24 cellular contexts compared by ENCODE assay signal in genomic region chr13:21445759-21446158, GRCh38. TPM values are rescaled to one million over a fixed set of nuclear protein-coding genes. Genes with fewer than 3 reads are reported as not detected.
A peak's percentile ranks its signal among the peaks of the same experiment; 100 is the strongest.
DNase-seq lines count a peak whose midpoint lies in the region; ATAC-seq and TF ChIP-seq lines count a peak whose summit lies in the region.
"Had no signal": no experiment of that assay in that cellular context is flagged by ENCODE, and none has a peak within 500 bp of the region (broad histone marks: within the 10 kb centered on the region; RNA-seq: fewer than 3 reads in every experiment).

No MANE protein-coding gene starts in this region.

- H3K27me3 Mint-ChIP-seq in activated naive CD4-positive, alpha-beta T cell treated with anti-CD3 and anti-CD28 coated beads, Interleukin-2, amount 50 U/mL, for 24 hours = no peaks in the 10 kb centered on the region
- H3K27me3 Mint-ChIP-seq in WTC11 (ENCODE audit: low read depth) (no peaks in the 10 kb centered on the region), immature natural killer cell (ENCODE audit: low read depth in 3 of 3) (no peaks in the 10 kb centered on the region)
- H3K27me3 Mint-ChIP-seq: B cell had no signal

- no peak overlapping the region for H3K4me3 Mint-ChIP-seq in activated naive CD4-positive, alpha-beta T cell treated with anti-CD3 and anti-CD28 coated beads, Interleukin-2, amount 50 U/mL, for 24 hours
- H3K4me3 Mint-ChIP-seq in WTC11 (no peak overlapping the region), immature natural killer cell (no peak overlapping the region)
- H3K4me3 Mint-ChIP-seq: B cell had no signal

- peak; percentile 52; the same call in 1 of the 2 replicates for ATAC-seq in WTC11
- peak; percentile 35 for ATAC-seq in upper lobe of right lung
- no peak for ATAC-seq in HG03460 (IDR thresholded peaks at IDR 0.05; ENCODE audit: unreplicated experiment)
- ATAC-seq in HG03175 (IDR thresholded peaks at IDR 0.05; ENCODE audit: unreplicated experiment) = no peak
- no peak for ATAC-seq in activated CD4-positive, CD25-positive, alpha-beta regulatory T cell treated with anti-CD3 and anti-CD28 coated beads, Interleukin-2, amount 50 U/mL, for 24 hours
- ATAC-seq: PC-3 had no signal

- no peaks in the 10 kb centered on the region for H3K9me3 Mint-ChIP-seq in activated naive CD4-positive, alpha-beta T cell treated with anti-CD3 and anti-CD28 coated beads, Interleukin-2, amount 50 U/mL, for 24 hours
- H3K9me3 Mint-ChIP-seq in WTC11 (peaks cover 29% of the 10 kb centered on the region), immature natural killer cell (peaks cover 0 to 1% (median 0%) of the 10 kb centered on the region in 6 donors)

- CTCF ChIA-PET in WTC11 (lab: Charles Lee) = no interaction called here

- H3K4me1 Mint-ChIP-seq in activated naive CD4-positive, alpha-beta T cell treated with anti-CD3 and anti-CD28 coated beads, Interleukin-2, amount 50 U/mL, for 24 hours = peaks cover 68% of the 10 kb centered on the region
- H3K4me1 Mint-ChIP-seq in WTC11 = peaks cover 15% of the 10 kb centered on the region
- peaks cover 52 to 78% of the 10 kb centered on the region in 2 donors for H3K4me1 Mint-ChIP-seq in immature natural killer cell

- POLR2A ChIA-PET in WTC11 (lab: Charles Lee) = no interaction called here

- intact Hi-C loops in upper lobe of right lung (cut with DNase I) = no loop called here

- peak overlapping the region; percentile 56 for H3K27ac Mint-ChIP-seq in activated naive CD4-positive, alpha-beta T cell treated with anti-CD3 and anti-CD28 coated beads, Interleukin-2, amount 50 U/mL, for 24 hours
- H3K27ac Mint-ChIP-seq in WTC11 (peak overlapping the region; percentile 63), immature natural killer cell (peak overlapping the region in 4 of 6 donors; percentile 2 to 53 (median 24))
- H3K27ac Mint-ChIP-seq: B cell had no signal

- H3K27ac ChIP-seq in upper lobe of right lung = no peak overlapping the region
- H3K27ac ChIP-seq: 22Rv1, C4-2B had no signal

- no peaks in the 10 kb centered on the region for H3K36me3 ChIP-seq in upper lobe of right lung
- H3K36me3 ChIP-seq: HAP-1 had no signal

- no peak overlapping the region for H3K4me3 ChIP-seq in upper lobe of right lung
- H3K4me3 ChIP-seq: HAP-1 had no signal

- peaks cover 12% of the 10 kb centered on the region for H3K36me3 Mint-ChIP-seq in activated naive CD4-positive, alpha-beta T cell treated with anti-CD3 and anti-CD28 coated beads, Interleukin-2, amount 50 U/mL, for 24 hours
- H3K36me3 Mint-ChIP-seq in WTC11 = peaks cover 28% of the 10 kb centered on the region
- H3K36me3 Mint-ChIP-seq in immature natural killer cell = peaks cover 0 to 4% (median 3%) of the 10 kb centered on the region in 3 donors

- H3K9me3 ChIP-seq in upper lobe of right lung = no peaks in the 10 kb centered on the region
- H3K9me3 ChIP-seq: HAP-1, SK-N-SH had no signal

- DNase-seq in activated naive CD4-positive, alpha-beta T cell treated with Interleukin-2 at 50 U/mL for 16 hours = no peak
- DNase-seq in WTC11 (ENCODE audit: low spot score) (no peak), immature natural killer cell (no peak), upper lobe of right lung (no peak)
- DNase-seq: DMS53, GOT3, Karpas-422, NCI-H1092, NCI-H1417 treated with DMSO at 0.1 percent for 48 hours, NCI-H1694 treated with DMSO at 0.1 percent for 48 hours, NCI-H2081, NCI-H2171, NCI-H345, NCI-H510A treated with DMSO at 0.1 percent for 48 hours, PC-3, SK-N-SH had no signal

- no peak for TF ChIP-seq CTCF in WTC11 (IDR thresholded peaks at IDR 0.05)
- TF ChIP-seq CTCF in upper lobe of right lung (IDR thresholded peaks at IDR 0.05) = no peak

- H3K4me1 ChIP-seq in upper lobe of right lung = no peaks in the 10 kb centered on the region
- H3K4me1 ChIP-seq: HAP-1 had no signal

- H3K27me3 ChIP-seq in upper lobe of right lung = no peaks in the 10 kb centered on the region

TF ChIP-seq in WTC11, 78 proteins besides CTCF, POLR2A, EP300 and RAD21:
- TF ChIP-seq NR3C1 (CRISPR knock-in tag; conservative IDR thresholded peaks at IDR 0.05; ENCODE audit: low read depth) (no peak), ESRRA (CRISPR knock-in tag; IDR thresholded peaks at IDR 0.05; ENCODE audit: borderline replicate concordance) (no peak), RORB (CRISPR knock-in tag; IDR thresholded peaks at IDR 0.05) (no peak), ETV6 (CRISPR knock-in tag; IDR thresholded peaks at IDR 0.05) (no peak), OVOL2 (CRISPR knock-in tag; IDR thresholded peaks at IDR 0.05; ENCODE audit: borderline replicate concordance) (no peak), FOXK1 (CRISPR knock-in tag; IDR thresholded peaks at IDR 0.05) (no peak), TCF7 (CRISPR knock-in tag; IDR thresholded peaks at IDR 0.05; ENCODE audit: low read depth) (no peak), ZNF671 (CRISPR knock-in tag; IDR thresholded peaks at IDR 0.05) (no peak), PRRX2 (CRISPR knock-in tag; IDR thresholded peaks at IDR 0.05) (no peak), FOXP1 (CRISPR knock-in tag; IDR thresholded peaks at IDR 0.05; ENCODE audit: borderline replicate concordance) (no peak), MXD4 (CRISPR knock-in tag; IDR thresholded peaks at IDR 0.05; ENCODE audit: borderline replicate concordance) (no peak), ELF4 (CRISPR knock-in tag; IDR thresholded peaks at IDR 0.05; ENCODE audit: low read depth) (no peak), AFF4 (CRISPR knock-in tag; IDR thresholded peaks at IDR 0.05; ENCODE audit: borderline replicate concordance) (no peak)
- TF ChIP-seq, protein P1, sequence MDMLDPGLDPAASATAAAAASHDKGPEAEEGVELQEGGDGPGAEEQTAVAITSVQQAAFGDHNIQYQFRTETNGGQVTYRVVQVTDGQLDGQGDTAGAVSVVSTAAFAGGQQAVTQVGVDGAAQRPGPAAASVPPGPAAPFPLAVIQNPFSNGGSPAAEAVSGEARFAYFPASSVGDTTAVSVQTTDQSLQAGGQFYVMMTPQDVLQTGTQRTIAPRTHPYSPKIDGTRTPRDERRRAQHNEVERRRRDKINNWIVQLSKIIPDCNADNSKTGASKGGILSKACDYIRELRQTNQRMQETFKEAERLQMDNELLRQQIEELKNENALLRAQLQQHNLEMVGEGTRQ (CRISPR knock-in tag; IDR thresholded peaks at IDR 0.05) = no peak
- TF ChIP-seq, protein P2, sequence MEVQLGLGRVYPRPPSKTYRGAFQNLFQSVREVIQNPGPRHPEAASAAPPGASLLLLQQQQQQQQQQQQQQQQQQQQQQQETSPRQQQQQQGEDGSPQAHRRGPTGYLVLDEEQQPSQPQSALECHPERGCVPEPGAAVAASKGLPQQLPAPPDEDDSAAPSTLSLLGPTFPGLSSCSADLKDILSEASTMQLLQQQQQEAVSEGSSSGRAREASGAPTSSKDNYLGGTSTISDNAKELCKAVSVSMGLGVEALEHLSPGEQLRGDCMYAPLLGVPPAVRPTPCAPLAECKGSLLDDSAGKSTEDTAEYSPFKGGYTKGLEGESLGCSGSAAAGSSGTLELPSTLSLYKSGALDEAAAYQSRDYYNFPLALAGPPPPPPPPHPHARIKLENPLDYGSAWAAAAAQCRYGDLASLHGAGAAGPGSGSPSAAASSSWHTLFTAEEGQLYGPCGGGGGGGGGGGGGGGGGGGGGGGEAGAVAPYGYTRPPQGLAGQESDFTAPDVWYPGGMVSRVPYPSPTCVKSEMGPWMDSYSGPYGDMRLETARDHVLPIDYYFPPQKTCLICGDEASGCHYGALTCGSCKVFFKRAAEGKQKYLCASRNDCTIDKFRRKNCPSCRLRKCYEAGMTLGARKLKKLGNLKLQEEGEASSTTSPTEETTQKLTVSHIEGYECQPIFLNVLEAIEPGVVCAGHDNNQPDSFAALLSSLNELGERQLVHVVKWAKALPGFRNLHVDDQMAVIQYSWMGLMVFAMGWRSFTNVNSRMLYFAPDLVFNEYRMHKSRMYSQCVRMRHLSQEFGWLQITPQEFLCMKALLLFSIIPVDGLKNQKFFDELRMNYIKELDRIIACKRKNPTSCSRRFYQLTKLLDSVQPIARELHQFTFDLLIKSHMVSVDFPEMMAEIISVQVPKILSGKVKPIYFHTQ (CRISPR knock-in tag; IDR thresholded peaks at IDR 0.05) = no peak

RNA-seq across cellular contexts. Expression of gene ZDHHC20, which starts 13.3 kb away (rescaled TPM):
- total RNA-seq in WTC11 (2021) (64.7 to 69.7 TPM (median 65.1 TPM) in 3 replicates), upper lobe of right lung (77.7 TPM)
- 10 to 100 TPM; 23.8 to 67.7 (median 61.3) TPM for polyA plus RNA-seq in immature natural killer cell

Comparison
In these comparisons a context has a peak if more than half of its experiments do, and no peak if none do; other contexts are left out.
1. ATAC-seq: peak in WTC11 (single experiment) and upper lobe of right lung (single experiment); none in HG03460 (single experiment), HG03175 (single experiment) and activated CD4-positive, CD25-positive, alpha-beta regulatory T cell treated with anti-CD3 and anti-CD28 coated beads, Interleukin-2, amount 50 U/mL, for 24 hours (0 of 2).
2. Peak in every context shown above with its lines, with median percentiles within 50 percentile points of each other: H3K27ac Mint-ChIP-seq.